8 cellular contexts compared by ENCODE assay signal in the genomic region with DNA sequence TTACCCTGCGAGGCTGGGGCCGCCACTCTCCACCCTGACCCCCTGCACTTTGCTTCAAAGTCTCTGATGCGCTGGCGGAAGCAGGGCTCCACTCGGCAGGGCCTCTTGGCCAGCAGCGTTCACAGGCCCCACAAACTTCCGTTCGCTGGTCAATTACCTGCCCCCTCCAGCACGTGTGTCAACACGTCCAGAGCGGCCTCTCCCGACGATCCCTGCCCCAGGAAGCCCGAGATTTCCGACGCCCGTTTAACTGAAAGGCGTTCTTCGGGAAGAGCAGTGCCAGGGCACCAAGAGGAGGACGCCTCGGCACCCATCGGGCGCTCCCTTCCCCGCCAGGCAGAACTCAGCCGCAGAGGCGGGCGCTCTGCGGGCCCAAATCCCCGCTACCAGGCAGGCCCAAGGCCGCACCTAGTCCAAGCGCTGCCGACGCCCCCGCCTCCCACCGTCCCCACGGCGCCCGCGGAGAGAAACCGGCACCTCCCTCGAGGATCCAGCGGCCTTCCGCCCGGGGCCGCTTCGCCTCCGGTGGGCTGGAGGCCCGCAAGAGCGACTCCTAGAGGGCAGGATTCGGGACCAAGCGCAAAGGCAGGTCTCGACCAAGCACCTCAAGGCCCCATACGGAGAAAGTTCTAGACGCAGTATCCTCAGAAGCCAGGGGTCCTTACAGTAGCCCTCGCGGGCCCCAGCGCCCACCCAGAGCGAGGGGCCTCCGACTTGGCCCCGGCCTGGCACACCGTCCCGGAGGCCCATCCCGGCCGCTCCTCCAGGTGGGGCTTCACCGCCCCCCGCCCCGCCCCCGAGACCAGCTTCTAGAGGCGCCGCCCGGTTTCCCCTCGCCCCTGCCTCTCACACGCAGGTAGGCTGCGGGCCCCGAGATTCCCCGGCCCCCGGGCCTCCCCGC. TPM values are rescaled to one million over a fixed set of nuclear protein-coding genes. Genes with fewer than 3 reads are reported as not detected.
DNase-seq lines count a peak whose midpoint lies in the region; ATAC-seq and TF ChIP-seq lines count a peak whose summit lies in the region.

No MANE protein-coding gene starts in this region.

- H3K4me3 Mint-ChIP-seq in HFFc6, result peak overlapping the region; percentile 92
- peak overlapping the region; percentile 83 to 87 for H3K4me3 Mint-ChIP-seq in effector memory CD8-positive, alpha-beta T cell

- H3K36me3 Mint-ChIP-seq in HFFc6 (ENCODE audit: low read depth), result no peaks in the 10 kb centered on the region; the same call in 1 of the 2 replicates
- H3K36me3 Mint-ChIP-seq in effector memory CD8-positive, alpha-beta T cell (ENCODE audit: insufficient read depth), result peaks cover 33% of the 10 kb centered on the region

- peak overlapping the region; percentile 92 for H3K27ac Mint-ChIP-seq in HFFc6
- H3K27ac Mint-ChIP-seq in effector memory CD8-positive, alpha-beta T cell, result peak overlapping the region; percentile 72 to 85

- DNase-seq in DMS 273 (lab: John Stamatoyannopoulos, UW; ENCODE audit: unreplicated experiment), result peak; percentile 82
- no peak for DNase-seq in DMS 273 treated with DMSO at 0.1 percent for 48 hours (lab: John Stamatoyannopoulos, UW)
- peak; percentile 21 for DNase-seq in HFFc6
- peak; percentile 0 for DNase-seq in MV-4-11 (lab: John Stamatoyannopoulos, UW)
- peak; percentile 10 for DNase-seq in activated CD4-positive, CD25-positive, alpha-beta regulatory T cell treated with anti-CD3 and anti-CD28 coated beads, Interleukin-2, amount 50 U/mL, for 16 hours (ENCODE audit: low read depth, low spot score)
- DNase-seq in effector memory CD8-positive, alpha-beta T cell, result peak in 2 of 3 experiments; percentile 34 to 39
- no peak for DNase-seq in thoracic aorta (ENCODE audit: low spot score)

- no peaks in the 10 kb centered on the region for H3K9me3 Mint-ChIP-seq in HFFc6
- H3K9me3 Mint-ChIP-seq in effector memory CD8-positive, alpha-beta T cell, result no peaks in the 10 kb centered on the region

- H3K36me3 ChIP-seq in muscle layer of colon (ENCODE audit: insufficient read depth, low read length) (peaks cover 24% of the 10 kb centered on the region), thoracic aorta (peaks cover 5% of the 10 kb centered on the region)

- H3K9me3 ChIP-seq in muscle layer of colon (ENCODE audit: low read length), result no peaks in the 10 kb centered on the region
- H3K9me3 ChIP-seq in thoracic aorta, result no peaks in the 10 kb centered on the region

- peak overlapping the region; percentile 49 for H3K9ac ChIP-seq in muscle layer of colon (ENCODE audit: low read length)

- H3K4me1 Mint-ChIP-seq in HFFc6 (ENCODE audit: low read depth), result peaks cover 23% of the 10 kb centered on the region
- H3K4me1 Mint-ChIP-seq in effector memory CD8-positive, alpha-beta T cell (ENCODE audit: low read depth in 2 of 2), result peaks cover 14 to 22% of the 10 kb centered on the region in 2 donors

- H3K27me3 Mint-ChIP-seq in HFFc6 (ENCODE audit: insufficient read depth), result no peaks in the 10 kb centered on the region
- no peaks in the 10 kb centered on the region for H3K27me3 Mint-ChIP-seq in effector memory CD8-positive, alpha-beta T cell

- TF ChIP-seq CTCF in HFFc6 (IDR thresholded peaks at IDR 0.05) (peak; percentile 66), thoracic aorta (IDR thresholded peaks at IDR 0.05) (no peak)

- peaks cover 0 to 3% of the 10 kb centered on the region in 2 donors for H3K27me3 ChIP-seq in muscle layer of colon (ENCODE audit: control insufficient read depth in 1 of 2, insufficient read depth in 2 of 2, low read length in 2 of 2)
- no peaks in the 10 kb centered on the region for H3K27me3 ChIP-seq in thoracic aorta (replicated peaks; ENCODE audit: insufficient read depth)

- H3K4me1 ChIP-seq in muscle layer of colon (ENCODE audit: insufficient read depth, low read length) (peaks cover 27% of the 10 kb centered on the region), thoracic aorta (ENCODE audit: control insufficient read depth in 1 of 2, low read depth in 2 of 2) (peaks cover 20 to 51% of the 10 kb centered on the region in 2 donors)

- H3K4me3 ChIP-seq in muscle layer of colon (ENCODE audit: low read depth in 1 of 2, low read length in 2 of 2) (peak overlapping the region; percentile 58 to 80), thoracic aorta (peak overlapping the region; percentile 80)

- ATAC-seq in effector memory CD8-positive, alpha-beta T cell (replicated peaks), result peak; percentile 21
- no peak for ATAC-seq in thoracic aorta (ENCODE audit: insufficient number of reproducible peaks, low FRiP score, low read depth)

- H3K27ac ChIP-seq in muscle layer of colon (ENCODE audit: low read depth, low read length) (peak overlapping the region; percentile 72), thoracic aorta (peak overlapping the region; percentile 56 to 90)

RNA-seq across cellular contexts. Expression of a gene that starts 0.6 kb away (rescaled TPM):
- total RNA-seq in HFFc6 (2021; fragmentation: NEBNext Ultra II Directional; extraction: Animal tissue kit (Norgen Biotek cat#: 25700)), result 100 to 1,000 TPM; 203 to 295 (median 218) TPM
- total RNA-seq in thoracic aorta, result 100 to 1,000 TPM in 1 of 2 donors, 10 to 100 TPM in 1; 82.7 to 104 TPM

RNA-seq across cellular contexts. Expression of a gene that starts 1.1 kb away (rescaled TPM):
- 10 to 100 TPM; 12.9 to 18.9 (median 14.5) TPM for total RNA-seq in HFFc6 (2021; fragmentation: NEBNext Ultra II Directional; extraction: Animal tissue kit (Norgen Biotek cat#: 25700))
- 10 to 100 TPM; 24.3 to 40.6 TPM for total RNA-seq in thoracic aorta

RNA-seq across cellular contexts. Expression of a gene that starts 35.9 kb away (rescaled TPM):
- total RNA-seq in HFFc6 (2021; fragmentation: NEBNext Ultra II Directional; extraction: Animal tissue kit (Norgen Biotek cat#: 25700)), result 10 to 100 TPM; 14.0 to 33.8 (median 17.7) TPM
- total RNA-seq in thoracic aorta, result 10 to 100 TPM; 16.8 to 16.9 TPM

RNA-seq across cellular contexts. Expression of a gene that starts 40.4 kb away (rescaled TPM):
- 10 to 100 TPM; 13.2 to 33.4 (median 15.8) TPM for total RNA-seq in HFFc6 (2021; fragmentation: NEBNext Ultra II Directional; extraction: Animal tissue kit (Norgen Biotek cat#: 25700))
- total RNA-seq in thoracic aorta, result 10 to 100 TPM; 40.8 to 52.2 TPM

RNA-seq across cellular contexts. Expression of a gene that starts 50.0 kb away (rescaled TPM):
- under 1 TPM in 2 of 6 experiments, not detected in 4; 0.26 to 0.43 TPM for total RNA-seq in HFFc6 (2021; fragmentation: NEBNext Ultra II Directional; extraction: Animal tissue kit (Norgen Biotek cat#: 25700))
- total RNA-seq in thoracic aorta, result 1 to 10 TPM; 1.2 to 3.2 TPM

Comparison
In these comparisons a context has a peak if more than half of its experiments do, and no peak if none do; other contexts are left out.
1. DNase-seq: peak in DMS 273 (single experiment), HFFc6 (single experiment), MV-4-11 (single experiment), activated CD4-positive, CD25-positive, alpha-beta regulatory T cell treated with anti-CD3 and anti-CD28 coated beads, Interleukin-2, amount 50 U/mL, for 16 hours (single experiment) and effector memory CD8-positive, alpha-beta T cell (2 of 3); none in DMS 273 treated with DMSO at 0.1 percent for 48 hours (single experiment) and thoracic aorta (single experiment).